1 cellular context compared by ENCODE assay signal in genomic region chr13:94249512-94249911, GRCh38.
TF ChIP-seq lines count a peak whose summit lies in the region.

No MANE protein-coding gene starts in this region.

TF ChIP-seq in HEK293, 187 proteins besides CTCF, POLR2A, EP300 and RAD21 (continued from another document and continues in another):
- TF ChIP-seq, protein P1, sequence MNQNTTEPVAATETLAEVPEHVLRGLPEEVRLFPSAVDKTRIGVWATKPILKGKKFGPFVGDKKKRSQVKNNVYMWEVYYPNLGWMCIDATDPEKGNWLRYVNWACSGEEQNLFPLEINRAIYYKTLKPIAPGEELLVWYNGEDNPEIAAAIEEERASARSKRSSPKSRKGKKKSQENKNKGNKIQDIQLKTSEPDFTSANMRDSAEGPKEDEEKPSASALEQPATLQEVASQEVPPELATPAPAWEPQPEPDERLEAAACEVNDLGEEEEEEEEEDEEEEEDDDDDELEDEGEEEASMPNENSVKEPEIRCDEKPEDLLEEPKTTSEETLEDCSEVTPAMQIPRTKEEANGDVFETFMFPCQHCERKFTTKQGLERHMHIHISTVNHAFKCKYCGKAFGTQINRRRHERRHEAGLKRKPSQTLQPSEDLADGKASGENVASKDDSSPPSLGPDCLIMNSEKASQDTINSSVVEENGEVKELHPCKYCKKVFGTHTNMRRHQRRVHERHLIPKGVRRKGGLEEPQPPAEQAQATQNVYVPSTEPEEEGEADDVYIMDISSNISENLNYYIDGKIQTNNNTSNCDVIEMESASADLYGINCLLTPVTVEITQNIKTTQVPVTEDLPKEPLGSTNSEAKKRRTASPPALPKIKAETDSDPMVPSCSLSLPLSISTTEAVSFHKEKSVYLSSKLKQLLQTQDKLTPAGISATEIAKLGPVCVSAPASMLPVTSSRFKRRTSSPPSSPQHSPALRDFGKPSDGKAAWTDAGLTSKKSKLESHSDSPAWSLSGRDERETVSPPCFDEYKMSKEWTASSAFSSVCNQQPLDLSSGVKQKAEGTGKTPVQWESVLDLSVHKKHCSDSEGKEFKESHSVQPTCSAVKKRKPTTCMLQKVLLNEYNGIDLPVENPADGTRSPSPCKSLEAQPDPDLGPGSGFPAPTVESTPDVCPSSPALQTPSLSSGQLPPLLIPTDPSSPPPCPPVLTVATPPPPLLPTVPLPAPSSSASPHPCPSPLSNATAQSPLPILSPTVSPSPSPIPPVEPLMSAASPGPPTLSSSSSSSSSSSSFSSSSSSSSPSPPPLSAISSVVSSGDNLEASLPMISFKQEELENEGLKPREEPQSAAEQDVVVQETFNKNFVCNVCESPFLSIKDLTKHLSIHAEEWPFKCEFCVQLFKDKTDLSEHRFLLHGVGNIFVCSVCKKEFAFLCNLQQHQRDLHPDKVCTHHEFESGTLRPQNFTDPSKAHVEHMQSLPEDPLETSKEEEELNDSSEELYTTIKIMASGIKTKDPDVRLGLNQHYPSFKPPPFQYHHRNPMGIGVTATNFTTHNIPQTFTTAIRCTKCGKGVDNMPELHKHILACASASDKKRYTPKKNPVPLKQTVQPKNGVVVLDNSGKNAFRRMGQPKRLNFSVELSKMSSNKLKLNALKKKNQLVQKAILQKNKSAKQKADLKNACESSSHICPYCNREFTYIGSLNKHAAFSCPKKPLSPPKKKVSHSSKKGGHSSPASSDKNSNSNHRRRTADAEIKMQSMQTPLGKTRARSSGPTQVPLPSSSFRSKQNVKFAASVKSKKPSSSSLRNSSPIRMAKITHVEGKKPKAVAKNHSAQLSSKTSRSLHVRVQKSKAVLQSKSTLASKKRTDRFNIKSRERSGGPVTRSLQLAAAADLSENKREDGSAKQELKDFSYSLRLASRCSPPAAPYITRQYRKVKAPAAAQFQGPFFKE (tag by site-specific recombination; IDR thresholded peaks at IDR 0.05; ENCODE audit: borderline replicate concordance): no peak
- TF ChIP-seq ZNF423 (tag by site-specific recombination; IDR thresholded peaks at IDR 0.05) (0 out of 2 replicates have a peak, but pooled peaks have one; percentile 16), ZNF792 (tag by site-specific recombination; IDR thresholded peaks at IDR 0.05) (no peak), ZFP37 (tag by site-specific recombination; IDR thresholded peaks at IDR 0.05) (no peak), GLIS1 (tag by site-specific recombination; IDR thresholded peaks at IDR 0.05) (peak; percentile 71), ZNF18 (tag by site-specific recombination; IDR thresholded peaks at IDR 0.05) (no peak), TCF7L2 (IDR thresholded peaks at IDR 0.05; ENCODE audit: borderline replicate concordance, low read depth, low read length) (peak; percentile 38; the same call in 1 of the 2 replicates), ZNF658 (tag by site-specific recombination; IDR thresholded peaks at IDR 0.05) (no peak), ZFHX2 (tag by site-specific recombination; conservative IDR thresholded peaks at IDR 0.05) (no peak), ZNF768 (tag by site-specific recombination; IDR thresholded peaks at IDR 0.05) (no peak), ZXDB (tag by site-specific recombination; IDR thresholded peaks at IDR 0.05) (no peak), ZNF626 (tag by site-specific recombination; IDR thresholded peaks at IDR 0.05) (no peak), KLF10 (tag by site-specific recombination; IDR thresholded peaks at IDR 0.05) (no peak), ZNF239 (tag by site-specific recombination; IDR thresholded peaks at IDR 0.05) (no peak), ZNF202 (tag by site-specific recombination; IDR thresholded peaks at IDR 0.05; ENCODE audit: borderline replicate concordance) (no peak), ZNF623 (tag by site-specific recombination; IDR thresholded peaks at IDR 0.05) (no peak), ZBTB48 (tag by site-specific recombination; IDR thresholded peaks at IDR 0.05) (no peak), ZNF174 (tag by site-specific recombination; IDR thresholded peaks at IDR 0.05) (no peak), ZNF121 (tag by site-specific recombination; IDR thresholded peaks at IDR 0.05) (no peak), SALL2 (tag by site-specific recombination; IDR thresholded peaks at IDR 0.05; ENCODE audit: borderline replicate concordance) (no peak), GFI1B (tag by site-specific recombination; IDR thresholded peaks at IDR 0.05) (0 out of 2 replicates have a peak, but pooled peaks have one; percentile 30), HIC1 (tag by site-specific recombination; IDR thresholded peaks at IDR 0.05) (0 out of 2 replicates have a peak, but pooled peaks have one; percentile 24), ZFP3 (tag by site-specific recombination; IDR thresholded peaks at IDR 0.05; ENCODE audit: low read depth) (no peak), FEZF1 (tag by site-specific recombination; IDR thresholded peaks at IDR 0.05) (peak; percentile 81), ZNF585B (tag by site-specific recombination; IDR thresholded peaks at IDR 0.05) (no peak), SCRT2 (tag by site-specific recombination; IDR thresholded peaks at IDR 0.05) (no peak), ZBTB21 (tag by site-specific recombination; IDR thresholded peaks at IDR 0.05) (no peak), ZNF354C (tag by site-specific recombination; IDR thresholded peaks at IDR 0.05; ENCODE audit: borderline replicate concordance, low read depth) (no peak), ZNF266 (tag by site-specific recombination; IDR thresholded peaks at IDR 0.05; ENCODE audit: low read depth) (no peak), GLI2 (tag by site-specific recombination; IDR thresholded peaks at IDR 0.05; ENCODE audit: borderline replicate concordance, low read depth) (peak; percentile 47; the same call in 1 of the 2 replicates), GLI4 (tag by site-specific recombination; IDR thresholded peaks at IDR 0.05) (no peak), ZNF155 (tag by site-specific recombination; IDR thresholded peaks at IDR 0.05) (no peak), ZNF837 (tag by site-specific recombination; IDR thresholded peaks at IDR 0.05) (no peak), ZNF707 (tag by site-specific recombination; IDR thresholded peaks at IDR 0.05) (no peak), KLF9 (tag by site-specific recombination; IDR thresholded peaks at IDR 0.05; ENCODE audit: low read depth) (no peak), PATZ1 (tag by site-specific recombination; IDR thresholded peaks at IDR 0.05) (no peak), ZNF175 (tag by site-specific recombination; IDR thresholded peaks at IDR 0.05) (no peak)
- TF ChIP-seq, protein P2, sequence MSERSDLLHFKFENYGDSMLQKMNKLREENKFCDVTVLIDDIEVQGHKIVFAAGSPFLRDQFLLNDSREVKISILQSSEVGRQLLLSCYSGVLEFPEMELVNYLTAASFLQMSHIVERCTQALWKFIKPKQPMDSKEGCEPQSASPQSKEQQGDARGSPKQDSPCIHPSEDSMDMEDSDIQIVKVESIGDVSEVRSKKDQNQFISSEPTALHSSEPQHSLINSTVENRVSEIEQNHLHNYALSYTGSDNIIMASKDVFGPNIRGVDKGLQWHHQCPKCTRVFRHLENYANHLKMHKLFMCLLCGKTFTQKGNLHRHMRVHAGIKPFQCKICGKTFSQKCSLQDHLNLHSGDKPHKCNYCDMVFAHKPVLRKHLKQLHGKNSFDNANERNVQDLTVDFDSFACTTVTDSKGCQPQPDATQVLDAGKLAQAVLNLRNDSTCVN (tag by site-specific recombination; optimal IDR thresholded peaks at IDR 0.05): no peak
- TF ChIP-seq, protein P3, sequence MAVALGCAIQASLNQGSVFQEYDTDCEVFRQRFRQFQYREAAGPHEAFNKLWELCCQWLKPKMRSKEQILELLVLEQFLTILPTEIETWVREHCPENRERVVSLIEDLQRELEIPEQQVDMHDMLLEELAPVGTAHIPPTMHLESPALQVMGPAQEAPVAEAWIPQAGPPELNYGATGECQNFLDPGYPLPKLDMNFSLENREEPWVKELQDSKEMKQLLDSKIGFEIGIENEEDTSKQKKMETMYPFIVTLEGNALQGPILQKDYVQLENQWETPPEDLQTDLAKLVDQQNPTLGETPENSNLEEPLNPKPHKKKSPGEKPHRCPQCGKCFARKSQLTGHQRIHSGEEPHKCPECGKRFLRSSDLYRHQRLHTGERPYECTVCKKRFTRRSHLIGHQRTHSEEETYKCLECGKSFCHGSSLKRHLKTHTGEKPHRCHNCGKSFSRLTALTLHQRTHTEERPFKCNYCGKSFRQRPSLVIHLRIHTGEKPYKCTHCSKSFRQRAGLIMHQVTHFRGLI (tag by site-specific recombination; IDR thresholded peaks at IDR 0.05): no peak
- TF ChIP-seq, protein P4, sequence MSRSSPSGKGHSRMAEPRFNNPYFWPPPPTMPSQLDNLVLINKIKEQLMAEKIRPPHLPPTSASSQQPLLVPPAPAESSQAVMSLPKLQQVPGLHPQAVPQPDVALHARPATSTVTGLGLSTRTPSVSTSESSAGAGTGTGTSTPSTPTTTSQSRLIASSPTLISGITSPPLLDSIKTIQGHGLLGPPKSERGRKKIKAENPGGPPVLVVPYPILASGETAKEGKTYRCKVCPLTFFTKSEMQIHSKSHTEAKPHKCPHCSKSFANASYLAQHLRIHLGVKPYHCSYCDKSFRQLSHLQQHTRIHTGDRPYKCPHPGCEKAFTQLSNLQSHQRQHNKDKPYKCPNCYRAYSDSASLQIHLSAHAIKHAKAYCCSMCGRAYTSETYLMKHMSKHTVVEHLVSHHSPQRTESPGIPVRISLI (tag by site-specific recombination; IDR thresholded peaks at IDR 0.05): no peak
- TF ChIP-seq, protein P5, sequence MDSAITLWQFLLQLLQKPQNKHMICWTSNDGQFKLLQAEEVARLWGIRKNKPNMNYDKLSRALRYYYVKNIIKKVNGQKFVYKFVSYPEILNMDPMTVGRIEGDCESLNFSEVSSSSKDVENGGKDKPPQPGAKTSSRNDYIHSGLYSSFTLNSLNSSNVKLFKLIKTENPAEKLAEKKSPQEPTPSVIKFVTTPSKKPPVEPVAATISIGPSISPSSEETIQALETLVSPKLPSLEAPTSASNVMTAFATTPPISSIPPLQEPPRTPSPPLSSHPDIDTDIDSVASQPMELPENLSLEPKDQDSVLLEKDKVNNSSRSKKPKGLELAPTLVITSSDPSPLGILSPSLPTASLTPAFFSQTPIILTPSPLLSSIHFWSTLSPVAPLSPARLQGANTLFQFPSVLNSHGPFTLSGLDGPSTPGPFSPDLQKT (IDR thresholded peaks at IDR 0.05; ENCODE audit: borderline replicate concordance, low read depth, low read length): no peak
- TF ChIP-seq, protein P6, sequence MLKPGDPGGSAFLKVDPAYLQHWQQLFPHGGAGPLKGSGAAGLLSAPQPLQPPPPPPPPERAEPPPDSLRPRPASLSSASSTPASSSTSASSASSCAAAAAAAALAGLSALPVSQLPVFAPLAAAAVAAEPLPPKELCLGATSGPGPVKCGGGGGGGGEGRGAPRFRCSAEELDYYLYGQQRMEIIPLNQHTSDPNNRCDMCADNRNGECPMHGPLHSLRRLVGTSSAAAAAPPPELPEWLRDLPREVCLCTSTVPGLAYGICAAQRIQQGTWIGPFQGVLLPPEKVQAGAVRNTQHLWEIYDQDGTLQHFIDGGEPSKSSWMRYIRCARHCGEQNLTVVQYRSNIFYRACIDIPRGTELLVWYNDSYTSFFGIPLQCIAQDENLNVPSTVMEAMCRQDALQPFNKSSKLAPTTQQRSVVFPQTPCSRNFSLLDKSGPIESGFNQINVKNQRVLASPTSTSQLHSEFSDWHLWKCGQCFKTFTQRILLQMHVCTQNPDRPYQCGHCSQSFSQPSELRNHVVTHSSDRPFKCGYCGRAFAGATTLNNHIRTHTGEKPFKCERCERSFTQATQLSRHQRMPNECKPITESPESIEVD (tag by site-specific recombination; IDR thresholded peaks at IDR 0.05): peak; percentile 51; the same call in 1 of the 2 replicates
- TF ChIP-seq, protein P7, sequence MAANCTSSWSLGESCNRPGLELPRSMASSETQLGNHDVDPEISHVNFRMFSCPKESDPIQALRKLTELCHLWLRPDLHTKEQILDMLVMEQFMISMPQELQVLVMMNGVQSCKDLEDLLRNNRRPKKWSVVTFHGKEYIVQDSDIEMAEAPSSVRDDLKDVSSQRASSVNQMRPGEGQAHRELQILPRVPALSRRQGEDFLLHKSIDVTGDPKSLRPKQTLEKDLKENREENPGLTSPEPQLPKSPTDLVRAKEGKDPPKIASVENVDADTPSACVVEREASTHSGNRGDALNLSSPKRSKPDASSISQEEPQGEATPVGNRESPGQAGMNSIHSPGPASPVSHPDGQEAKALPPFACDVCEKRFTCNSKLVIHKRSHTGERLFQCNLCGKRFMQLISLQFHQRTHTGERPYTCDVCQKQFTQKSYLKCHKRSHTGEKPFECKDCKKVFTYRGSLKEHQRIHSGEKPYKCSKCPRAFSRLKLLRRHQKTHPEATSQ (tag by site-specific recombination; IDR thresholded peaks at IDR 0.05): no peak
